In the genomic region with DNA sequence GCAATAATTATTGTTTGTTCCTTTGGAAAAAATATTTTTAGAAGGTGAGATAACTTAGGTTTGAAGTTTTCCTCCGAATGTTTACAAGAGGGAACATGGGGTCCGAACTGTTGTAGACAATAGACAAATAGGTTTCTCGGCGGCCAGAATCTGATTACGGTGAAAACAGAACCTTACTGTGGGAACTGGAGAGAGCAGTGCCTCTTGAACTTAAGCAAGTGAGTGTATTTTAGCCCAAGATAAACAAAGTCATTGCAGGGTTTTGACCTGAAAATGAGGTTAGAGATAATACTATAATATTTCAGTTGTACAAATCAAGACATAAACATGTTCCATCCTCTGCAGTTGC, we compare ENCODE assay signal across 1 cellular context.
TF ChIP-seq lines count a peak whose summit lies in the region.

No MANE protein-coding gene starts in this region.

TF ChIP-seq in HCT116, 20 proteins besides CTCF, POLR2A, EP300 and RAD21:
- TF ChIP-seq SIN3A (IDR thresholded peaks at IDR 0.05; ENCODE audit: low read depth) (no peak), CBX3 (IDR thresholded peaks at IDR 0.05; ENCODE audit: low read depth) (no peak), TCF7L2 (IDR thresholded peaks at IDR 0.05; ENCODE audit: borderline replicate concordance, extremely low read depth, insufficient read depth, insufficient read length) (no peak), ZBTB33 (IDR thresholded peaks at IDR 0.05; ENCODE audit: extremely low read depth, insufficient replicate concordance, low read length) (no peak), YY1 (IDR thresholded peaks at IDR 0.05; ENCODE audit: extremely low read depth, insufficient replicate concordance, low read depth, low read length) (no peak), JUND (IDR thresholded peaks at IDR 0.05) (no peak), SRF (IDR thresholded peaks at IDR 0.05; ENCODE audit: low read depth) (no peak), EZH2 (IDR thresholded peaks at IDR 0.05) (no peak), EZH2phosphoT487 (IDR thresholded peaks at IDR 0.05; ENCODE audit: borderline replicate concordance) (no peak), ZNF274 (IDR thresholded peaks at IDR 0.05; ENCODE audit: low read depth, low read length) (no peak), CEBPB (IDR thresholded peaks at IDR 0.05; ENCODE audit: low read depth) (no peak), SP1 (IDR thresholded peaks at IDR 0.05; ENCODE audit: low read depth) (no peak), FOSL1 (IDR thresholded peaks at IDR 0.05; ENCODE audit: low read depth) (no peak), POLR2AphosphoS5 (IDR thresholded peaks at IDR 0.05; ENCODE audit: low read depth, low read length) (no peak)
- TF ChIP-seq, protein P1, sequence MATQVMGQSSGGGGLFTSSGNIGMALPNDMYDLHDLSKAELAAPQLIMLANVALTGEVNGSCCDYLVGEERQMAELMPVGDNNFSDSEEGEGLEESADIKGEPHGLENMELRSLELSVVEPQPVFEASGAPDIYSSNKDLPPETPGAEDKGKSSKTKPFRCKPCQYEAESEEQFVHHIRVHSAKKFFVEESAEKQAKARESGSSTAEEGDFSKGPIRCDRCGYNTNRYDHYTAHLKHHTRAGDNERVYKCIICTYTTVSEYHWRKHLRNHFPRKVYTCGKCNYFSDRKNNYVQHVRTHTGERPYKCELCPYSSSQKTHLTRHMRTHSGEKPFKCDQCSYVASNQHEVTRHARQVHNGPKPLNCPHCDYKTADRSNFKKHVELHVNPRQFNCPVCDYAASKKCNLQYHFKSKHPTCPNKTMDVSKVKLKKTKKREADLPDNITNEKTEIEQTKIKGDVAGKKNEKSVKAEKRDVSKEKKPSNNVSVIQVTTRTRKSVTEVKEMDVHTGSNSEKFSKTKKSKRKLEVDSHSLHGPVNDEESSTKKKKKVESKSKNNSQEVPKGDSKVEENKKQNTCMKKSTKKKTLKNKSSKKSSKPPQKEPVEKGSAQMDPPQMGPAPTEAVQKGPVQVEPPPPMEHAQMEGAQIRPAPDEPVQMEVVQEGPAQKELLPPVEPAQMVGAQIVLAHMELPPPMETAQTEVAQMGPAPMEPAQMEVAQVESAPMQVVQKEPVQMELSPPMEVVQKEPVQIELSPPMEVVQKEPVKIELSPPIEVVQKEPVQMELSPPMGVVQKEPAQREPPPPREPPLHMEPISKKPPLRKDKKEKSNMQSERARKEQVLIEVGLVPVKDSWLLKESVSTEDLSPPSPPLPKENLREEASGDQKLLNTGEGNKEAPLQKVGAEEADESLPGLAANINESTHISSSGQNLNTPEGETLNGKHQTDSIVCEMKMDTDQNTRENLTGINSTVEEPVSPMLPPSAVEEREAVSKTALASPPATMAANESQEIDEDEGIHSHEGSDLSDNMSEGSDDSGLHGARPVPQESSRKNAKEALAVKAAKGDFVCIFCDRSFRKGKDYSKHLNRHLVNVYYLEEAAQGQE (IDR thresholded peaks at IDR 0.05; ENCODE audit: low read depth), result no peak
- TF ChIP-seq, protein P2, sequence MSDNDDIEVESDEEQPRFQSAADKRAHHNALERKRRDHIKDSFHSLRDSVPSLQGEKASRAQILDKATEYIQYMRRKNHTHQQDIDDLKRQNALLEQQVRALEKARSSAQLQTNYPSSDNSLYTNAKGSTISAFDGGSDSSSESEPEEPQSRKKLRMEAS (IDR thresholded peaks at IDR 0.05), result no peak
- TF ChIP-seq, protein P3, sequence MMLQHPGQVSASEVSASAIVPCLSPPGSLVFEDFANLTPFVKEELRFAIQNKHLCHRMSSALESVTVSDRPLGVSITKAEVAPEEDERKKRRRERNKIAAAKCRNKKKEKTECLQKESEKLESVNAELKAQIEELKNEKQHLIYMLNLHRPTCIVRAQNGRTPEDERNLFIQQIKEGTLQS (IDR thresholded peaks at IDR 0.05), result no peak
